9 cellular contexts compared by ENCODE assay signal in genomic region chr1:203288351-203288894, GRCh38. TPM values are rescaled to one million over a fixed set of nuclear protein-coding genes. Genes with fewer than 3 reads are reported as not detected.
DNase-seq lines count a peak whose midpoint lies in the region; ATAC-seq and TF ChIP-seq lines count a peak whose summit lies in the region.
"Had no signal": no experiment of that assay in that cellular context is flagged by ENCODE, and none has a peak within 500 bp of the region (broad histone marks: within the 10 kb centered on the region; RNA-seq: fewer than 3 reads in every experiment).

No MANE protein-coding gene starts in this region.

- peaks cover 45% of the 10 kb centered on the region for H3K36me3 Mint-ChIP-seq in central memory CD8-positive, alpha-beta T cell (ENCODE audit: insufficient read depth)
- peaks cover 13% of the 10 kb centered on the region for H3K36me3 Mint-ChIP-seq in Calu3 (ENCODE audit: insufficient read depth, unreplicated experiment)

- DNase-seq in DMS153 (lab: John Stamatoyannopoulos, UW) (peak; percentile 88), NCI-H146 (lab: John Stamatoyannopoulos, UW) (peak; percentile 89), posterior vena cava (ENCODE audit: low spot score) (peak; percentile 26), Calu3 (no peak), foreskin melanocyte (no peak), RPMI8226 (no peak)
- DNase-seq in central memory CD8-positive, alpha-beta T cell (ENCODE audit: low spot score in 2 of 2): no peak
- DNase-seq: T-helper 9 cell had no signal

- no peak for ATAC-seq in central memory CD8-positive, alpha-beta T cell (replicated peaks; ENCODE audit: extremely low read depth, poor library complexity, severe bottlenecking)
- ATAC-seq in GM18498 (IDR thresholded peaks at IDR 0.05; ENCODE audit: unreplicated experiment): no peak

- H3K4me1 Mint-ChIP-seq in central memory CD8-positive, alpha-beta T cell: peaks cover 67% of the 10 kb centered on the region
- H3K4me1 Mint-ChIP-seq in Calu3 (ENCODE audit: low read depth, unreplicated experiment): peaks cover 30% of the 10 kb centered on the region

- no peaks in the 10 kb centered on the region for H3K9me3 Mint-ChIP-seq in central memory CD8-positive, alpha-beta T cell
- H3K9me3 Mint-ChIP-seq in Calu3 (ENCODE audit: low read depth, unreplicated experiment): no peaks in the 10 kb centered on the region

- CTCF ChIA-PET in Calu3 (lab: Charles Lee): interaction anchor here (0.6 to 0.7 kb wide), 2 partner anchors 147 to 515 kb away, joined by 3 to 6 read pairs; no protein-coding TSS in a partner anchor

- peak overlapping the region; percentile 98 for H3K27ac Mint-ChIP-seq in central memory CD8-positive, alpha-beta T cell (ENCODE audit: low read depth)
- H3K27ac Mint-ChIP-seq in Calu3 (ENCODE audit: unreplicated experiment): no peak overlapping the region

- no peaks in the 10 kb centered on the region for H3K27me3 Mint-ChIP-seq in central memory CD8-positive, alpha-beta T cell
- H3K27me3 Mint-ChIP-seq in Calu3 (ENCODE audit: unreplicated experiment): peaks cover 12% of the 10 kb centered on the region

- TF ChIP-seq CTCF in Calu3 (IDR thresholded peaks at IDR 0.05; ENCODE audit: unreplicated experiment): no peak

- intact Hi-C loops in posterior vena cava (cut with DNase I): no loop called here
- intact Hi-C loops in Calu3 (cut with micrococcal nuclease; ENCODE audit: unreplicated experiment): no loop called here

- no TSS peak for BruUV-seq in Calu3 (replicated peaks; lab: Mats Ljungman, UMichigan)

- H3K4me3 Mint-ChIP-seq in central memory CD8-positive, alpha-beta T cell: peak overlapping the region; percentile 73
- H3K4me3 Mint-ChIP-seq in Calu3 (ENCODE audit: low read depth, unreplicated experiment): no peak overlapping the region

RNA-seq across cellular contexts. Expression of gene BTG2, which starts 16.9 kb away (rescaled TPM):
- total RNA-seq in posterior vena cava (100 to 1,000 TPM in 1 of 2 donors, 10 to 100 TPM in 1; 64.7 to 153 TPM), Calu3 (2022) (2.7 and 4.9 TPM in 2 replicates)

RNA-seq across cellular contexts. Expression of gene CHIT1, which starts 59.0 kb away (rescaled TPM):
- total RNA-seq in posterior vena cava (under 1 TPM; 0.14 to 0.33 TPM), Calu3 (2022) (not detected in 2 replicates)

Comparison
In these comparisons a context has a peak if more than half of its experiments do, and no peak if none do; other contexts are left out.
1. DNase-seq: peak in DMS153 (single experiment), NCI-H146 (single experiment) and posterior vena cava (single experiment); none in central memory CD8-positive, alpha-beta T cell (0 of 2), Calu3 (single experiment), foreskin melanocyte (single experiment) and RPMI8226 (single experiment).
2. RNA of gene BTG2, which starts 16.9 kb away (total RNA-seq): 64.7 to 153 TPM in posterior vena cava; 2.7 to 4.9 TPM in Calu3; every median in the first group is over 10 times any median in the second.